9 cellular contexts compared by ENCODE assay signal in the genomic region with DNA sequence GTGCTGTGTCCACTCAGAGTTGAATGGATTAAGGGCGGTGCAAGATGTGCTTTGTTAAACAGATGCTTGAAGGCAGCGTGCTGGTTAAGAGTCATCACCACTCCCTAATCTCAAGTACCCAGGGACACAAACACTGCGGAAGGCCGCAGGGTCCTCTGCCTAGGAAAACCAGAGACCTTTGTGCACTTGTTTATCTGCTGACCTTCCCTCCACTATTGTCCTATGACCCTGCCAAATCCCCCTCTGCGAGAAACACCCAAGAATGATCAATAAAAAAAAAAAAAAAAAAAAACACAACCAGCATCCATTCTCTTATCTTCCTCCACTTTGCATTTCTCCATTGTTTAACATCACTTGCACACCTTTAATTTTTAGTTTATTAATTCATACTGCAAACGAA. TPM values are rescaled to one million over a fixed set of nuclear protein-coding genes. Genes with fewer than 3 reads are reported as not detected.
DNase-seq lines count a peak whose midpoint lies in the region; ATAC-seq and TF ChIP-seq lines count a peak whose summit lies in the region.
"Not testable (repeated sequence)": the region's sequence is repeated elsewhere in the genome, so short reads cannot be mapped to it uniquely, and the experiment has no call there.
"Had no signal": no experiment of that assay in that cellular context is flagged by ENCODE, and none has a peak within 500 bp of the region (broad histone marks: within the 10 kb centered on the region; RNA-seq: fewer than 3 reads in every experiment).

No MANE protein-coding gene starts in this region.

- not testable (repeated sequence) for H2BK5ac ChIP-seq in H9 (ENCODE audit: insufficient read length, low read length)

- H3K14ac ChIP-seq in H9 (ENCODE audit: insufficient read depth, low read length): not testable (repeated sequence)

- not testable (repeated sequence) for H4K5ac ChIP-seq in H9 (ENCODE audit: insufficient read length, low read depth, low read length)

- peak overlapping the region; percentile 97 to 99 (median 99); a peak in 4 of 7 replicates for H3K27ac Mint-ChIP-seq in H9
- peak overlapping the region; percentile 90 for H3K27ac Mint-ChIP-seq in activated T-helper 1 cell treated with anti-CD3 and anti-CD28 coated beads, Interleukin-12 subunit alpha, Interleukin-12 subunit beta, Interleukin-2, Interleukin-4 antibody, amounts not matched to agents 30 ng/mL and 10 ng/mL and 1 ng/mL, durations not matched to agents 14 hours and 24 hours and 36 hours
- H3K27ac Mint-ChIP-seq in dendritic cell treated with granulocyte-macrophage colony-stimulating factor and Interleukin-4, amounts not matched to agents 40 ng/mL and 50 ng/mL, for 4 days: peak overlapping the region; percentile 94
- H3K27ac Mint-ChIP-seq in naive thymus-derived CD8-positive, alpha-beta T cell: peak overlapping the region in 7 of 10 donors; percentile 6 to 95 (median 90)
- H3K27ac Mint-ChIP-seq in stimulated activated memory B cell treated with anti-CD40 and anti-IgM and Interleukin-4, amounts not matched to agents 10 μg/mL and 1 μg/mL and 100 μg/mL, for 72 hours: peak overlapping the region; percentile 94

- H2BK12ac ChIP-seq in H9 (ENCODE audit: insufficient read length, low read depth, low read length): not testable (repeated sequence)

- H3K18ac ChIP-seq in H9 (ENCODE audit: insufficient read length, low read depth, low read length): not testable (repeated sequence)

- not testable (repeated sequence) for H3T11ph ChIP-seq in H9 (ENCODE audit: low read length)

- DNase-seq in H9; PC-9; activated T-helper 1 cell treated with anti-CD3 and anti-CD28 coated beads, Interleukin-12 subunit alpha, Interleukin-12 subunit beta, Interleukin-2, Interleukin-4 antibody, amounts not matched to agents 30 ng/mL and 10 ng/mL and 1 ng/mL, durations not matched to agents 14 hours and 24 hours and 36 hours (ENCODE audit: low spot score); right cardiac atrium; naive thymus-derived CD8-positive, alpha-beta T cell: not testable (repeated sequence)

- peaks cover 26% of the 10 kb centered on the region for H3F3A ChIP-seq in PC-9 (ENCODE audit: insufficient read depth, low read depth)

- POLR2A ChIA-PET in PC-9 (lab: Charles Lee; ENCODE audit: unreplicated experiment): not testable (repeated sequence)
- POLR2A ChIA-PET in naive thymus-derived CD8-positive, alpha-beta T cell (lab: Charles Lee): interaction anchor here (0.7 to 2.3 kb wide), 8 partner anchors 9 to 1532 kb away, joined by 3 to 49 read pairs (median 6); a partner anchor contains a TSS

- H4K91ac ChIP-seq in H9 (ENCODE audit: insufficient read length, low read depth, low read length): not testable (repeated sequence)

- not testable (repeated sequence) for H3K4ac ChIP-seq in H9 (ENCODE audit: low read depth, low read length)

- not testable (repeated sequence) for H2BK15ac ChIP-seq in H9 (ENCODE audit: low read depth, low read length)

- H3K9me2 ChIP-seq in PC-9 (ENCODE audit: insufficient read depth): not testable (repeated sequence)

- H2AK5ac ChIP-seq in H9 (ENCODE audit: insufficient read length, low read length): not testable (repeated sequence)

- H4K8ac ChIP-seq in H9 (replicated peaks; ENCODE audit: insufficient read length, low read depth, low read length): not testable (repeated sequence)

- not testable (repeated sequence) for H3K79me1 ChIP-seq in H9 (ENCODE audit: insufficient read depth, low read depth, low read length, poor library complexity, severe bottlenecking)

- H3K9ac ChIP-seq in H9 (ENCODE audit: extremely low read depth, insufficient read length, low read length): peak overlapping the region; percentile 92

- ATAC-seq in right cardiac atrium; naive thymus-derived CD8-positive, alpha-beta T cell; stimulated activated memory B cell treated with anti-CD40 and anti-IgM and Interleukin-4, amounts not matched to agents 10 μg/mL and 1 μg/mL and 100 μg/mL, for 72 hours: not testable (repeated sequence)

- CTCF ChIA-PET in PC-9 (lab: Charles Lee): not testable (repeated sequence)

- not testable (repeated sequence) for H3K36me3 ChIP-seq in ACC112 (ENCODE audit: insufficient read depth, low read length); PC-9 (ENCODE audit: low read depth)

- not testable (repeated sequence) for TF ChIP-seq CTCF in H9 (conservative IDR thresholded peaks at IDR 0.05); PC-9 (conservative IDR thresholded peaks at IDR 0.05)

- H2AFZ ChIP-seq in ACC112 (ENCODE audit: low read length, unreplicated experiment): peak overlapping the region; percentile 96
- not testable (repeated sequence) for H2AFZ ChIP-seq in H9 (ENCODE audit: low read length)
- H2AFZ ChIP-seq in PC-9: 0 out of 2 replicates have a peak overlapping the region, but pooled peaks have one; percentile 89

- not testable (repeated sequence) for H3K56ac ChIP-seq in H9 (ENCODE audit: insufficient read length, low read depth, low read length)

- H3K4me1 ChIP-seq in ACC112 (ENCODE audit: control insufficient read depth, insufficient read depth, low read length, unreplicated experiment) (peaks cover 21% of the 10 kb centered on the region), PC-9 (replicated peaks; ENCODE audit: insufficient read depth) (peaks cover 21% of the 10 kb centered on the region)
- not testable (repeated sequence) for H3K4me1 ChIP-seq in H9 (ENCODE audit: insufficient read depth, low read length); right cardiac atrium (ENCODE audit: control insufficient read depth, insufficient read depth, low read length)

- H3K23ac ChIP-seq in H9 (ENCODE audit: insufficient read length, low read depth, low read length): not testable (repeated sequence)

- peaks cover 3 to 17% (median 14%) of the 10 kb centered on the region in 3 experiments; a peak in 5 of 7 replicates for H3K36me3 Mint-ChIP-seq in H9 (ENCODE audit: insufficient read depth in 1 of 3, low read depth in 3 of 3)
- H3K36me3 Mint-ChIP-seq in activated T-helper 1 cell treated with anti-CD3 and anti-CD28 coated beads, Interleukin-12 subunit alpha, Interleukin-12 subunit beta, Interleukin-2, Interleukin-4 antibody, amounts not matched to agents 30 ng/mL and 10 ng/mL and 1 ng/mL, durations not matched to agents 14 hours and 24 hours and 36 hours (ENCODE audit: low read depth); naive thymus-derived CD8-positive, alpha-beta T cell; stimulated activated memory B cell treated with anti-CD40 and anti-IgM and Interleukin-4, amounts not matched to agents 10 μg/mL and 1 μg/mL and 100 μg/mL, for 72 hours: not testable (repeated sequence)
- peaks cover 43% of the 10 kb centered on the region for H3K36me3 Mint-ChIP-seq in dendritic cell treated with granulocyte-macrophage colony-stimulating factor and Interleukin-4, amounts not matched to agents 40 ng/mL and 50 ng/mL, for 4 days (ENCODE audit: low read depth)

- H3K4me1 Mint-ChIP-seq in H9: peaks cover 23 to 30% of the 10 kb centered on the region in 2 experiments
- H3K4me1 Mint-ChIP-seq in activated T-helper 1 cell treated with anti-CD3 and anti-CD28 coated beads, Interleukin-12 subunit alpha, Interleukin-12 subunit beta, Interleukin-2, Interleukin-4 antibody, amounts not matched to agents 30 ng/mL and 10 ng/mL and 1 ng/mL, durations not matched to agents 14 hours and 24 hours and 36 hours (ENCODE audit: low read depth): peaks cover 23% of the 10 kb centered on the region
- peaks cover 22% of the 10 kb centered on the region for H3K4me1 Mint-ChIP-seq in dendritic cell treated with granulocyte-macrophage colony-stimulating factor and Interleukin-4, amounts not matched to agents 40 ng/mL and 50 ng/mL, for 4 days (ENCODE audit: low read depth)
- peaks cover 22 to 56% (median 49%) of the 10 kb centered on the region in 4 donors for H3K4me1 Mint-ChIP-seq in naive thymus-derived CD8-positive, alpha-beta T cell
- H3K4me1 Mint-ChIP-seq in stimulated activated memory B cell treated with anti-CD40 and anti-IgM and Interleukin-4, amounts not matched to agents 10 μg/mL and 1 μg/mL and 100 μg/mL, for 72 hours: peaks cover 19% of the 10 kb centered on the region

- H3K4me3 ChIP-seq in ACC112 (ENCODE audit: low read depth, low read length) (peak overlapping the region; percentile 99), PC-9 (peak overlapping the region; percentile 81), right cardiac atrium (ENCODE audit: low read length) (peak overlapping the region; percentile 70)

- peak overlapping the region; percentile 97 to 98 for H3K4me3 Mint-ChIP-seq in H9
- H3K4me3 Mint-ChIP-seq in activated T-helper 1 cell treated with anti-CD3 and anti-CD28 coated beads, Interleukin-12 subunit alpha, Interleukin-12 subunit beta, Interleukin-2, Interleukin-4 antibody, amounts not matched to agents 30 ng/mL and 10 ng/mL and 1 ng/mL, durations not matched to agents 14 hours and 24 hours and 36 hours: peak overlapping the region; percentile 97
- H3K4me3 Mint-ChIP-seq in dendritic cell treated with granulocyte-macrophage colony-stimulating factor and Interleukin-4, amounts not matched to agents 40 ng/mL and 50 ng/mL, for 4 days: peak overlapping the region; percentile 98
- H3K4me3 Mint-ChIP-seq in naive thymus-derived CD8-positive, alpha-beta T cell: peak overlapping the region; percentile 85 to 99 (median 97)
- peak overlapping the region; percentile 92 for H3K4me3 Mint-ChIP-seq in stimulated activated memory B cell treated with anti-CD40 and anti-IgM and Interleukin-4, amounts not matched to agents 10 μg/mL and 1 μg/mL and 100 μg/mL, for 72 hours

- not testable (repeated sequence) for H3K9me3 Mint-ChIP-seq in H9; activated T-helper 1 cell treated with anti-CD3 and anti-CD28 coated beads, Interleukin-12 subunit alpha, Interleukin-12 subunit beta, Interleukin-2, Interleukin-4 antibody, amounts not matched to agents 30 ng/mL and 10 ng/mL and 1 ng/mL, durations not matched to agents 14 hours and 24 hours and 36 hours; dendritic cell treated with granulocyte-macrophage colony-stimulating factor and Interleukin-4, amounts not matched to agents 40 ng/mL and 50 ng/mL, for 4 days; naive thymus-derived CD8-positive, alpha-beta T cell; stimulated activated memory B cell treated with anti-CD40 and anti-IgM and Interleukin-4, amounts not matched to agents 10 μg/mL and 1 μg/mL and 100 μg/mL, for 72 hours

- BruUV-seq in PC-9 (replicated peaks; lab: Mats Ljungman, UMichigan): not testable (repeated sequence)

- peaks cover 11% of the 10 kb centered on the region for H3K23me2 ChIP-seq in H9 (ENCODE audit: insufficient read length, low read depth, low read length, poor library complexity, severe bottlenecking)

- intact Hi-C loops in PC-9 (cut with micrococcal nuclease; ENCODE audit: unreplicated experiment): loop anchor here (5.0 to 10.0 kb wide), 2 partner anchors 216 to 314 kb away; no protein-coding TSS in a partner anchor
- intact Hi-C loops in activated T-helper 1 cell treated with anti-CD3 and anti-CD28 coated beads, Interleukin-12 subunit alpha, Interleukin-12 subunit beta, Interleukin-2, Interleukin-4 antibody, amounts not matched to agents 30 ng/mL and 10 ng/mL and 1 ng/mL, durations not matched to agents 14 hours and 24 hours and 36 hours (cut with micrococcal nuclease): loop anchor here (5.0 to 10.0 kb wide), 4 partner anchors 251 to 1704 kb away; a partner anchor contains a TSS
- intact Hi-C loops in dendritic cell treated with granulocyte-macrophage colony-stimulating factor and Interleukin-4, amounts not matched to agents 40 ng/mL and 50 ng/mL, for 4 days (cut with micrococcal nuclease): loop anchor here (5.0 kb wide), 1 partner anchor 46 kb away; no protein-coding TSS in a partner anchor
- intact Hi-C loops in right cardiac atrium (cut with DNase I): loop anchor here in 1 of 4 donors (10.0 kb wide), 1 partner anchor 56 kb away; a partner anchor contains a TSS

- H3K9me3 ChIP-seq in H9 (ENCODE audit: control insufficient read depth, low read depth, low read length); PC-9 (ENCODE audit: insufficient read depth, low read depth); right cardiac atrium (ENCODE audit: control insufficient read depth, low read length): not testable (repeated sequence)

- not testable (repeated sequence) for H4K20me1 ChIP-seq in H9 (ENCODE audit: control insufficient read depth, insufficient read depth, insufficient read length); PC-9 (ENCODE audit: insufficient read depth)

- not testable (repeated sequence) for H3K27me3 ChIP-seq in ACC112 (ENCODE audit: insufficient read depth, low read length); H9 (ENCODE audit: insufficient read depth, low read length); PC-9 (ENCODE audit: insufficient read depth, low read depth); right cardiac atrium (ENCODE audit: control insufficient read depth, insufficient read depth)

- H3K79me2 ChIP-seq in ACC112 (ENCODE audit: control insufficient read depth, insufficient read depth, low read length, unreplicated experiment): peaks cover 56% of the 10 kb centered on the region
- peaks cover 14% of the 10 kb centered on the region; the same call in 1 of the 2 replicates for H3K79me2 ChIP-seq in H9 (ENCODE audit: insufficient read depth, low read length)
- H3K79me2 ChIP-seq in PC-9 (ENCODE audit: low read depth): peaks cover 54% of the 10 kb centered on the region

- H3K4me2 ChIP-seq in H9 (ENCODE audit: insufficient read depth, insufficient read length, low read length): peak overlapping the region; percentile 71
- peak overlapping the region; percentile 76 for H3K4me2 ChIP-seq in PC-9

- not testable (repeated sequence) for H2BK20ac ChIP-seq in H9 (ENCODE audit: low read depth, low read length, poor library complexity, severe bottlenecking)

- not testable (repeated sequence) for H3K27me3 Mint-ChIP-seq in H9 (ENCODE audit: low read depth); activated T-helper 1 cell treated with anti-CD3 and anti-CD28 coated beads, Interleukin-12 subunit alpha, Interleukin-12 subunit beta, Interleukin-2, Interleukin-4 antibody, amounts not matched to agents 30 ng/mL and 10 ng/mL and 1 ng/mL, durations not matched to agents 14 hours and 24 hours and 36 hours (ENCODE audit: insufficient read depth); dendritic cell treated with granulocyte-macrophage colony-stimulating factor and Interleukin-4, amounts not matched to agents 40 ng/mL and 50 ng/mL, for 4 days; naive thymus-derived CD8-positive, alpha-beta T cell; stimulated activated memory B cell treated with anti-CD40 and anti-IgM and Interleukin-4, amounts not matched to agents 10 μg/mL and 1 μg/mL and 100 μg/mL, for 72 hours

- H3K27ac ChIP-seq in ACC112 (ENCODE audit: low read depth, low read length): peak overlapping the region; percentile 71
- not testable (repeated sequence) for H3K27ac ChIP-seq in H9 (ENCODE audit: insufficient read length, low read depth, low read length); right cardiac atrium (ENCODE audit: low read length)
- peak overlapping the region; percentile 62; the same call in 1 of the 2 replicates for H3K27ac ChIP-seq in PC-9

- not testable (repeated sequence) for H2BK120ac ChIP-seq in H9 (ENCODE audit: low read depth, low read length, poor library complexity, severe bottlenecking)

- no CpG with 5 or more reads among the region's 6 CpGs for WGBS in H9 (ENCODE audit: extremely low coverage, insufficient read length, low lambda C conversion rate)
- WGBS in right cardiac atrium: 55% methylated on average over 6 of the region's 6 CpGs

RNA-seq across cellular contexts. Expression of a gene that starts 1.0 kb away (rescaled TPM):
- total RNA-seq in H9 (2021) (25.2 and 27.0 TPM in 2 replicates), PC-9 (2021) (17.6 and 19.3 TPM in 2 replicates), right cardiac atrium (10 to 100 TPM; 10.9 to 15.2 (median 11.7) TPM)
- total RNA-seq in activated T-helper 1 cell treated with anti-CD3 and anti-CD28 coated beads, Interleukin-12 subunit alpha, Interleukin-12 subunit beta, Interleukin-2, Interleukin-4 antibody, amounts not matched to agents 30 ng/mL and 10 ng/mL and 1 ng/mL, durations not matched to agents 14 hours and 24 hours and 36 hours: 20.0 and 20.5 TPM in 2 replicates
- polyA plus RNA-seq in right cardiac atrium: 13.0 TPM
- total RNA-seq in naive thymus-derived CD8-positive, alpha-beta T cell: 10 to 100 TPM; 16.0 to 18.3 TPM
- polyA plus RNA-seq in naive thymus-derived CD8-positive, alpha-beta T cell: 10 to 100 TPM in 2 of 3 donors, 1 to 10 TPM in 1; 7.7 to 13.9 (median 10.7) TPM

RNA-seq across cellular contexts. Expression of a gene that starts 42.9 kb away (rescaled TPM):
- 0.07 and 0.26 TPM in 2 replicates for total RNA-seq in H9 (2021)
- 0.98 and 1.6 TPM in 2 replicates for total RNA-seq in PC-9 (2021)
- total RNA-seq in activated T-helper 1 cell treated with anti-CD3 and anti-CD28 coated beads, Interleukin-12 subunit alpha, Interleukin-12 subunit beta, Interleukin-2, Interleukin-4 antibody, amounts not matched to agents 30 ng/mL and 10 ng/mL and 1 ng/mL, durations not matched to agents 14 hours and 24 hours and 36 hours: 0.15 TPM in 1 of 2 replicates, not detected in the other
- 1 to 10 TPM; 1.4 TPM for total RNA-seq in right cardiac atrium
- polyA plus RNA-seq in right cardiac atrium: 0.66 TPM
- not detected for total RNA-seq in naive thymus-derived CD8-positive, alpha-beta T cell
- polyA plus RNA-seq in naive thymus-derived CD8-positive, alpha-beta T cell: under 1 TPM in 1 of 3 donors, not detected in 2; 0.09 TPM
- total RNA-seq: HT1080 had no signal

RNA-seq across cellular contexts. Expression of a gene that starts 59.6 kb away (rescaled TPM):
- 30.5 and 31.4 TPM in 2 replicates for total RNA-seq in H9 (2021)
- 7.3 and 8.9 TPM in 2 replicates for total RNA-seq in PC-9 (2021)
- 24.0 and 24.3 TPM in 2 replicates for total RNA-seq in activated T-helper 1 cell treated with anti-CD3 and anti-CD28 coated beads, Interleukin-12 subunit alpha, Interleukin-12 subunit beta, Interleukin-2, Interleukin-4 antibody, amounts not matched to agents 30 ng/mL and 10 ng/mL and 1 ng/mL, durations not matched to agents 14 hours and 24 hours and 36 hours
- total RNA-seq in right cardiac atrium: 1 to 10 TPM; 4.8 to 7.0 (median 6.4) TPM
- polyA plus RNA-seq in right cardiac atrium: 4.6 TPM
- 10 to 100 TPM; 32.0 to 32.4 TPM for total RNA-seq in naive thymus-derived CD8-positive, alpha-beta T cell
- polyA plus RNA-seq in naive thymus-derived CD8-positive, alpha-beta T cell: 10 to 100 TPM; 12.3 to 18.8 (median 15.0) TPM
